In genomic region chr3:61841111-61841845, GRCh38 we compare ENCODE assay signal across 14 cellular contexts.
A peak's percentile ranks its signal among the peaks of the same experiment; 100 is the strongest.
DNase-seq lines count a peak whose midpoint lies in the region; TF ChIP-seq lines count a peak whose summit lies in the region.
"Had no signal": no experiment of that assay in that cellular context is flagged by ENCODE, and none has a peak within 500 bp of the region (broad histone marks: within the 10 kb centered on the region; RNA-seq: fewer than 3 reads in every experiment).

No MANE protein-coding gene starts in this region.

- H3K4me3 ChIP-seq in kidney epithelial cell (ENCODE audit: low read depth, low read length) (no peak overlapping the region), Peyer's patch (no peak overlapping the region)
- H3K4me3 ChIP-seq: body of pancreas, stomach had no signal

- H3K27ac ChIP-seq in Peyer's patch, result no peak overlapping the region
- H3K27ac ChIP-seq: body of pancreas, stomach had no signal

- H3K36me3 ChIP-seq in kidney epithelial cell (ENCODE audit: control insufficient read depth, insufficient read depth, low read length), result no peaks in the 10 kb centered on the region
- H3K36me3 ChIP-seq in Peyer's patch, result no peaks in the 10 kb centered on the region
- H3K36me3 ChIP-seq: stomach had no signal

- DNase-seq in M059J (ENCODE audit: low read depth) (peak; percentile 28), brain pericyte (ENCODE audit: low read depth, low spot score) (peak; percentile 29), kidney epithelial cell (ENCODE audit: low read depth) (peak; percentile 42), stromal cell of bone marrow (ENCODE audit: low read depth) (peak; percentile 63), Peyer's patch (no peak), DMS153 (lab: John Stamatoyannopoulos, UW) (no peak)
- no peak for DNase-seq in activated CD4-positive, alpha-beta T cell treated with anti-CD3 and anti-CD28 coated beads, Interleukin-2, amount 50 U/mL, for 1 hour
- DNase-seq: activated CD4-positive, alpha-beta T cell treated with anti-CD3 and anti-CD28 coated beads, Interleukin-2, amount 50 U/mL, for 4 hours; body of pancreas; CD8-positive, alpha-beta memory T cell; NCI-H1092; NCI-H524; stomach; T-helper 9 cell had no signal

- no peaks in the 10 kb centered on the region for H3K4me1 ChIP-seq in Peyer's patch
- H3K4me1 ChIP-seq: body of pancreas had no signal

- no peaks in the 10 kb centered on the region for H3K9me3 ChIP-seq in Peyer's patch
- H3K9me3 ChIP-seq: body of pancreas, stomach had no signal

- H3K27me3 ChIP-seq in kidney epithelial cell (ENCODE audit: control insufficient read depth, insufficient read depth, low read length) (no peaks in the 10 kb centered on the region), Peyer's patch (no peaks in the 10 kb centered on the region)
- H3K27me3 ChIP-seq: body of pancreas, stomach had no signal

- TF ChIP-seq POLR2A in Peyer's patch (IDR thresholded peaks at IDR 0.05), result no peak

- TF ChIP-seq CTCF in kidney epithelial cell (IDR thresholded peaks at IDR 0.05; ENCODE audit: insufficient read depth, low read length, poor library complexity, severe bottlenecking) (no peak), Peyer's patch (IDR thresholded peaks at IDR 0.05) (no peak)

Comparison
In these comparisons a context has a peak if more than half of its experiments do, and no peak if none do; other contexts are left out.
1. DNase-seq: peak in M059J (single experiment), brain pericyte (single experiment), kidney epithelial cell (single experiment) and stromal cell of bone marrow (single experiment); none in activated CD4-positive, alpha-beta T cell treated with anti-CD3 and anti-CD28 coated beads, Interleukin-2, amount 50 U/mL, for 1 hour (single experiment), Peyer's patch (0 of 3) and DMS153 (single experiment).